ENCODE assay signal across 3 cellular contexts in genomic region chr9:18877984-18878383, GRCh38.
"Had no signal": no experiment of that assay in that cellular context is flagged by ENCODE, and none has a peak within 500 bp of the region (broad histone marks: within the 10 kb centered on the region; RNA-seq: fewer than 3 reads in every experiment).

No MANE protein-coding gene starts in this region.

- ATAC-seq: GM12878 had no signal

- DNase-seq: GDM1, GF-D8 had no signal

- H3K4me3 ChIP-seq: GM12878 had no signal
